ENCODE assay signal across 2 cellular contexts in genomic region chr14:47624126-47624525, GRCh38. TPM values are rescaled to one million over a fixed set of nuclear protein-coding genes. Genes with fewer than 3 reads are reported as not detected.
"Had no signal": no experiment of that assay in that cellular context is flagged by ENCODE, and none has a peak within 500 bp of the region (broad histone marks: within the 10 kb centered on the region; RNA-seq: fewer than 3 reads in every experiment).

No MANE protein-coding gene starts in this region.

RNA-seq across cellular contexts. Expression of gene MDGA2, which starts 51.3 kb away (rescaled TPM):
- total RNA-seq: G401, GM12878 had no signal
- polyA plus RNA-seq: GM12878 had no signal
